ENCODE assay signal across 11 cellular contexts in the genomic region with DNA sequence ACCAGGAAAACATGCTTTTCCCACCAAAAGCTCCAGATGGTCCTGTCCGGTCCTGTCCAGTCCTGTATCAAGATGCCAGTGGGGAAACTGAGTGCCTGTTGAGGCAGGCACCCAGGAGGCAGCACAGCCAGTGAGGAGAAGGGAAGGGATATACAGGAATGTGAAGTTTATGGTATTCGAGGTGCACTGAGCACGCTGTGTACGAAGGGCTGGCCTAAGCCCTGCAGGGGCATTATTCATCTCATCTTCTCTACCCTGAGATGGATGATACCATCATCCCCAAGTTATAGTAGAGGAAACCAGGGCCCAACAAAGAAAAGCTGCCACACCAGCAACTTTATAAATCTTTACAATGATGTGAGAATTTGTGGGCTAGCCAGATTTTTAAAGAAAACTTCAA. TPM values are rescaled to one million over a fixed set of nuclear protein-coding genes. Genes with fewer than 3 reads are reported as not detected.
DNase-seq lines count a peak whose midpoint lies in the region; ATAC-seq and TF ChIP-seq lines count a peak whose summit lies in the region.
"Had no signal": no experiment of that assay in that cellular context is flagged by ENCODE, and none has a peak within 500 bp of the region (broad histone marks: within the 10 kb centered on the region; RNA-seq: fewer than 3 reads in every experiment).

No MANE protein-coding gene starts in this region.

- peak; percentile 33 for DNase-seq in GM10266 (ENCODE audit: extremely low spot score)
- DNase-seq in iPS-NIHi7 (ENCODE audit: extremely low spot score): no peak
- no peak for DNase-seq in NOMO-1 treated with DMSO at 0.1 percent for 48 hours (lab: John Stamatoyannopoulos, UW; ENCODE audit: unreplicated experiment)
- DNase-seq in activated T-helper 2 cell treated with anti-CD3 and anti-CD28 coated beads, Interferon-gamma antibody, Interleukin-2, Interleukin-4, amounts not matched to agents 10 μg/mL and 5 μg/mL and 100 μg/mL, durations not matched to agents 14 hours and 24 hours and 36 hours (ENCODE audit: low spot score): no peak

- peak overlapping the region; percentile 21 for H2AFZ ChIP-seq in neuron (ENCODE audit: low read depth, low read length)

- TF ChIP-seq CTCF in GM10266 (IDR thresholded peaks at IDR 0.05; ENCODE audit: control insufficient read depth, insufficient read depth, low read depth, missing control alignments): no peak

- intact Hi-C loops in activated T-helper 2 cell treated with anti-CD3 and anti-CD28 coated beads, Interferon-gamma antibody, Interleukin-2, Interleukin-4, amounts not matched to agents 10 μg/mL and 5 μg/mL and 100 μg/mL, durations not matched to agents 14 hours and 24 hours and 36 hours (cut with micrococcal nuclease): loop anchor here (1.0 kb wide), 4 partner anchors 54 to 143 kb away; no protein-coding TSS in a partner anchor

- H3K4me1 ChIP-seq in neuron (ENCODE audit: insufficient read depth, low read length): no peaks in the 10 kb centered on the region
- H3K4me1 ChIP-seq: BE2C had no signal

- no peak overlapping the region for H3K4me3 ChIP-seq in neuron (ENCODE audit: low read length)

- peaks cover 12% of the 10 kb centered on the region for H3K4me1 Mint-ChIP-seq in activated T-helper 17 cell treated with anti-CD3 and anti-CD28 coated beads, Interleukin-2, amount 50 U/mL, for 72 hours
- peaks cover 24% of the 10 kb centered on the region for H3K4me1 Mint-ChIP-seq in activated T-helper 2 cell treated with anti-CD3 and anti-CD28 coated beads, Interferon-gamma antibody, Interleukin-2, Interleukin-4, amounts not matched to agents 10 μg/mL and 5 μg/mL and 100 μg/mL, durations not matched to agents 14 hours and 24 hours and 36 hours (ENCODE audit: low read depth)

- no peaks in the 10 kb centered on the region for H3K9me3 ChIP-seq in neuron (ENCODE audit: low read length)
- H3K9me3 ChIP-seq: BE2C had no signal

- peaks cover 3% of the 10 kb centered on the region for H3K27me3 Mint-ChIP-seq in activated T-helper 17 cell treated with anti-CD3 and anti-CD28 coated beads, Interleukin-2, amount 50 U/mL, for 72 hours
- H3K27me3 Mint-ChIP-seq in activated T-helper 2 cell treated with anti-CD3 and anti-CD28 coated beads, Interferon-gamma antibody, Interleukin-2, Interleukin-4, amounts not matched to agents 10 μg/mL and 5 μg/mL and 100 μg/mL, durations not matched to agents 14 hours and 24 hours and 36 hours (ENCODE audit: low read depth): peaks cover 8% of the 10 kb centered on the region

- ATAC-seq in HG03354 (IDR thresholded peaks at IDR 0.05; ENCODE audit: poor library complexity, severe bottlenecking, unreplicated experiment): peak; percentile 20
- peak; percentile 20 for ATAC-seq in activated T-helper 17 cell treated with anti-CD3 and anti-CD28 coated beads, Interleukin-2, amount 50 U/mL, for 72 hours (replicated peaks)

- H3K36me3 Mint-ChIP-seq in activated T-helper 17 cell treated with anti-CD3 and anti-CD28 coated beads, Interleukin-2, amount 50 U/mL, for 72 hours (ENCODE audit: low read depth): no peaks in the 10 kb centered on the region
- H3K36me3 Mint-ChIP-seq in activated T-helper 2 cell treated with anti-CD3 and anti-CD28 coated beads, Interferon-gamma antibody, Interleukin-2, Interleukin-4, amounts not matched to agents 10 μg/mL and 5 μg/mL and 100 μg/mL, durations not matched to agents 14 hours and 24 hours and 36 hours (ENCODE audit: low read depth): no peaks in the 10 kb centered on the region
- H3K36me3 Mint-ChIP-seq: activated naive CD8-positive, alpha-beta T cell had no signal

- no peak overlapping the region for H3K4me3 Mint-ChIP-seq in activated T-helper 17 cell treated with anti-CD3 and anti-CD28 coated beads, Interleukin-2, amount 50 U/mL, for 72 hours
- H3K4me3 Mint-ChIP-seq in activated T-helper 2 cell treated with anti-CD3 and anti-CD28 coated beads, Interferon-gamma antibody, Interleukin-2, Interleukin-4, amounts not matched to agents 10 μg/mL and 5 μg/mL and 100 μg/mL, durations not matched to agents 14 hours and 24 hours and 36 hours (ENCODE audit: low read depth): no peak overlapping the region
- H3K4me3 Mint-ChIP-seq: activated naive CD8-positive, alpha-beta T cell had no signal

- no peaks in the 10 kb centered on the region for H3K27me3 ChIP-seq in neuron (ENCODE audit: insufficient read depth, low read length)
- H3K27me3 ChIP-seq: BE2C had no signal

- peak overlapping the region; percentile 83 for H3K27ac Mint-ChIP-seq in activated T-helper 17 cell treated with anti-CD3 and anti-CD28 coated beads, Interleukin-2, amount 50 U/mL, for 72 hours
- H3K27ac Mint-ChIP-seq in activated T-helper 2 cell treated with anti-CD3 and anti-CD28 coated beads, Interferon-gamma antibody, Interleukin-2, Interleukin-4, amounts not matched to agents 10 μg/mL and 5 μg/mL and 100 μg/mL, durations not matched to agents 14 hours and 24 hours and 36 hours: no peak overlapping the region
- H3K27ac Mint-ChIP-seq: activated naive CD8-positive, alpha-beta T cell had no signal

- H3K36me3 ChIP-seq in neuron (ENCODE audit: insufficient read depth, low read length): no peaks in the 10 kb centered on the region
- H3K36me3 ChIP-seq: BE2C had no signal

- H3K9me3 Mint-ChIP-seq in activated T-helper 17 cell treated with anti-CD3 and anti-CD28 coated beads, Interleukin-2, amount 50 U/mL, for 72 hours: no peaks in the 10 kb centered on the region
- no peaks in the 10 kb centered on the region for H3K9me3 Mint-ChIP-seq in activated T-helper 2 cell treated with anti-CD3 and anti-CD28 coated beads, Interferon-gamma antibody, Interleukin-2, Interleukin-4, amounts not matched to agents 10 μg/mL and 5 μg/mL and 100 μg/mL, durations not matched to agents 14 hours and 24 hours and 36 hours

RNA-seq across cellular contexts. Expression of gene FXYD4, which starts 23.4 kb away (rescaled TPM):
- not detected for total RNA-seq in activated T-helper 17 cell treated with anti-CD3 and anti-CD28 coated beads, Interleukin-2, amount 50 U/mL, for 72 hours
- total RNA-seq in activated T-helper 2 cell treated with anti-CD3 and anti-CD28 coated beads, Interferon-gamma antibody, Interleukin-2, Interleukin-4, amounts not matched to agents 10 μg/mL and 5 μg/mL and 100 μg/mL, durations not matched to agents 14 hours and 24 hours and 36 hours: not detected in 2 replicates
- total RNA-seq: left cardiac atrium, skeletal muscle tissue had no signal
